ENCODE assay signal across 2 cellular contexts in the genomic region with DNA sequence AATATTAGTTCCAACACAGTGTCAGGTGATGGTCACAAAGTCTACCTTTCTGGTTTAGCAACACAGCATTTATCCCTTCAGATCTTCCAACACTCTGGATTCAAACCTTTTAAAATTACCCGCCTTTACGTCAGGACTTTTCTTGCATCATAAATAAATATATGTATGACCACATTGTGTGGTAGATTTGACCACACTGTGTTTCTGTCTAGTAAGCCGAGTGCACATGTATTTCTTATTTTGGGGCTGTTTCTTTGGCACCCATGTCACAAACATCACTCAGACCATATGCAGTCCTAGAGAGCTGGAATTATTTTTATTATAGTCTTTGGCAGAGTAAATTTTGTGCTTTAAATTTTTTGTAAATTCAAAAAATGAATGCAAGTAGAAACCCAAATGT.
TF ChIP-seq lines count a peak whose summit lies in the region.

No MANE protein-coding gene starts in this region.

TF ChIP-seq in HepG2, 621 proteins besides CTCF, POLR2A, EP300 and RAD21:
- no peak for TF ChIP-seq HDAC1 (CRISPR knock-in tag; IDR thresholded peaks at IDR 0.05)
- TF ChIP-seq, protein P1, sequence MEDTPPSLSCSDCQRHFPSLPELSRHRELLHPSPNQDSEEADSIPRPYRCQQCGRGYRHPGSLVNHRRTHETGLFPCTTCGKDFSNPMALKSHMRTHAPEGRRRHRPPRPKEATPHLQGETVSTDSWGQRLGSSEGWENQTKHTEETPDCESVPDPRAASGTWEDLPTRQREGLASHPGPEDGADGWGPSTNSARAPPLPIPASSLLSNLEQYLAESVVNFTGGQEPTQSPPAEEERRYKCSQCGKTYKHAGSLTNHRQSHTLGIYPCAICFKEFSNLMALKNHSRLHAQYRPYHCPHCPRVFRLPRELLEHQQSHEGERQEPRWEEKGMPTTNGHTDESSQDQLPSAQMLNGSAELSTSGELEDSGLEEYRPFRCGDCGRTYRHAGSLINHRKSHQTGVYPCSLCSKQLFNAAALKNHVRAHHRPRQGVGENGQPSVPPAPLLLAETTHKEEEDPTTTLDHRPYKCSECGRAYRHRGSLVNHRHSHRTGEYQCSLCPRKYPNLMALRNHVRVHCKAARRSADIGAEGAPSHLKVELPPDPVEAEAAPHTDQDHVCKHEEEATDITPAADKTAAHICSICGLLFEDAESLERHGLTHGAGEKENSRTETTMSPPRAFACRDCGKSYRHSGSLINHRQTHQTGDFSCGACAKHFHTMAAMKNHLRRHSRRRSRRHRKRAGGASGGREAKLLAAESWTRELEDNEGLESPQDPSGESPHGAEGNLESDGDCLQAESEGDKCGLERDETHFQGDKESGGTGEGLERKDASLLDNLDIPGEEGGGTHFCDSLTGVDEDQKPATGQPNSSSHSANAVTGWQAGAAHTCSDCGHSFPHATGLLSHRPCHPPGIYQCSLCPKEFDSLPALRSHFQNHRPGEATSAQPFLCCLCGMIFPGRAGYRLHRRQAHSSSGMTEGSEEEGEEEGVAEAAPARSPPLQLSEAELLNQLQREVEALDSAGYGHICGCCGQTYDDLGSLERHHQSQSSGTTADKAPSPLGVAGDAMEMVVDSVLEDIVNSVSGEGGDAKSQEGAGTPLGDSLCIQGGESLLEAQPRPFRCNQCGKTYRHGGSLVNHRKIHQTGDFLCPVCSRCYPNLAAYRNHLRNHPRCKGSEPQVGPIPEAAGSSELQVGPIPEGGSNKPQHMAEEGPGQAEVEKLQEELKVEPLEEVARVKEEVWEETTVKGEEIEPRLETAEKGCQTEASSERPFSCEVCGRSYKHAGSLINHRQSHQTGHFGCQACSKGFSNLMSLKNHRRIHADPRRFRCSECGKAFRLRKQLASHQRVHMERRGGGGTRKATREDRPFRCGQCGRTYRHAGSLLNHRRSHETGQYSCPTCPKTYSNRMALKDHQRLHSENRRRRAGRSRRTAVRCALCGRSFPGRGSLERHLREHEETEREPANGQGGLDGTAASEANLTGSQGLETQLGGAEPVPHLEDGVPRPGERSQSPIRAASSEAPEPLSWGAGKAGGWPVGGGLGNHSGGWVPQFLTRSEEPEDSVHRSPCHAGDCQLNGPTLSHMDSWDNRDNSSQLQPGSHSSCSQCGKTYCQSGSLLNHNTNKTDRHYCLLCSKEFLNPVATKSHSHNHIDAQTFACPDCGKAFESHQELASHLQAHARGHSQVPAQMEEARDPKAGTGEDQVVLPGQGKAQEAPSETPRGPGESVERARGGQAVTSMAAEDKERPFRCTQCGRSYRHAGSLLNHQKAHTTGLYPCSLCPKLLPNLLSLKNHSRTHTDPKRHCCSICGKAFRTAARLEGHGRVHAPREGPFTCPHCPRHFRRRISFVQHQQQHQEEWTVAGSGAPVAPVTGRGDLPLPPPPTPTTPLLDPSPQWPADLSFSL (CRISPR knock-in tag; IDR thresholded peaks at IDR 0.05): no peak
- TF ChIP-seq ATF7 (IDR thresholded peaks at IDR 0.05): 0 out of 2 replicates have a peak, but pooled peaks have one; percentile 7
- no peak for TF ChIP-seq ATF7 (CRISPR knock-in tag; IDR thresholded peaks at IDR 0.05)
- TF ChIP-seq ZNF569 (CRISPR knock-in tag; IDR thresholded peaks at IDR 0.05; ENCODE audit: borderline replicate concordance): no peak
- TF ChIP-seq ZSCAN22 (CRISPR knock-in tag; IDR thresholded peaks at IDR 0.05): no peak

TF ChIP-seq in GM12878, 131 proteins besides CTCF, POLR2A, EP300 and RAD21:
- TF ChIP-seq, protein P2, sequence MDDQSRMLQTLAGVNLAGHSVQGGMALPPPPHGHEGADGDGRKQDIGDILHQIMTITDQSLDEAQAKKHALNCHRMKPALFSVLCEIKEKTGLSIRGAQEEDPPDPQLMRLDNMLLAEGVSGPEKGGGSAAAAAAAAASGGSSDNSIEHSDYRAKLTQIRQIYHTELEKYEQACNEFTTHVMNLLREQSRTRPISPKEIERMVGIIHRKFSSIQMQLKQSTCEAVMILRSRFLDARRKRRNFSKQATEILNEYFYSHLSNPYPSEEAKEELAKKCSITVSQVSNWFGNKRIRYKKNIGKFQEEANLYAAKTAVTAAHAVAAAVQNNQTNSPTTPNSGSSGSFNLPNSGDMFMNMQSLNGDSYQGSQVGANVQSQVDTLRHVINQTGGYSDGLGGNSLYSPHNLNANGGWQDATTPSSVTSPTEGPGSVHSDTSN (IDR thresholded peaks at IDR 0.05; ENCODE audit: insufficient replicate concordance, low read depth, low read length): no peak
- TF ChIP-seq RUNX3 (IDR thresholded peaks at IDR 0.05; ENCODE audit: low read length) (peak; percentile 59), CREB1 (IDR thresholded peaks at IDR 0.05; ENCODE audit: low read depth) (peak; percentile 71; the same call in 1 of the 2 replicates), RELA (IDR thresholded peaks at IDR 0.05; ENCODE audit: borderline replicate concordance, partially characterized antibody) (no peak), ETV6 (conservative IDR thresholded peaks at IDR 0.05 in 1 of 2, IDR thresholded peaks at IDR 0.05 in 1 of 2; ENCODE audit: borderline replicate concordance in 1 of 2, low read depth in 1 of 2) (no peak), MEF2A (IDR thresholded peaks at IDR 0.05; ENCODE audit: insufficient read depth, low read depth, low read length) (no peak)
- TF ChIP-seq, protein P3, sequence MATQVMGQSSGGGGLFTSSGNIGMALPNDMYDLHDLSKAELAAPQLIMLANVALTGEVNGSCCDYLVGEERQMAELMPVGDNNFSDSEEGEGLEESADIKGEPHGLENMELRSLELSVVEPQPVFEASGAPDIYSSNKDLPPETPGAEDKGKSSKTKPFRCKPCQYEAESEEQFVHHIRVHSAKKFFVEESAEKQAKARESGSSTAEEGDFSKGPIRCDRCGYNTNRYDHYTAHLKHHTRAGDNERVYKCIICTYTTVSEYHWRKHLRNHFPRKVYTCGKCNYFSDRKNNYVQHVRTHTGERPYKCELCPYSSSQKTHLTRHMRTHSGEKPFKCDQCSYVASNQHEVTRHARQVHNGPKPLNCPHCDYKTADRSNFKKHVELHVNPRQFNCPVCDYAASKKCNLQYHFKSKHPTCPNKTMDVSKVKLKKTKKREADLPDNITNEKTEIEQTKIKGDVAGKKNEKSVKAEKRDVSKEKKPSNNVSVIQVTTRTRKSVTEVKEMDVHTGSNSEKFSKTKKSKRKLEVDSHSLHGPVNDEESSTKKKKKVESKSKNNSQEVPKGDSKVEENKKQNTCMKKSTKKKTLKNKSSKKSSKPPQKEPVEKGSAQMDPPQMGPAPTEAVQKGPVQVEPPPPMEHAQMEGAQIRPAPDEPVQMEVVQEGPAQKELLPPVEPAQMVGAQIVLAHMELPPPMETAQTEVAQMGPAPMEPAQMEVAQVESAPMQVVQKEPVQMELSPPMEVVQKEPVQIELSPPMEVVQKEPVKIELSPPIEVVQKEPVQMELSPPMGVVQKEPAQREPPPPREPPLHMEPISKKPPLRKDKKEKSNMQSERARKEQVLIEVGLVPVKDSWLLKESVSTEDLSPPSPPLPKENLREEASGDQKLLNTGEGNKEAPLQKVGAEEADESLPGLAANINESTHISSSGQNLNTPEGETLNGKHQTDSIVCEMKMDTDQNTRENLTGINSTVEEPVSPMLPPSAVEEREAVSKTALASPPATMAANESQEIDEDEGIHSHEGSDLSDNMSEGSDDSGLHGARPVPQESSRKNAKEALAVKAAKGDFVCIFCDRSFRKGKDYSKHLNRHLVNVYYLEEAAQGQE (IDR thresholded peaks at IDR 0.05; ENCODE audit: low read depth, low read length): no peak
- TF ChIP-seq, protein P4, sequence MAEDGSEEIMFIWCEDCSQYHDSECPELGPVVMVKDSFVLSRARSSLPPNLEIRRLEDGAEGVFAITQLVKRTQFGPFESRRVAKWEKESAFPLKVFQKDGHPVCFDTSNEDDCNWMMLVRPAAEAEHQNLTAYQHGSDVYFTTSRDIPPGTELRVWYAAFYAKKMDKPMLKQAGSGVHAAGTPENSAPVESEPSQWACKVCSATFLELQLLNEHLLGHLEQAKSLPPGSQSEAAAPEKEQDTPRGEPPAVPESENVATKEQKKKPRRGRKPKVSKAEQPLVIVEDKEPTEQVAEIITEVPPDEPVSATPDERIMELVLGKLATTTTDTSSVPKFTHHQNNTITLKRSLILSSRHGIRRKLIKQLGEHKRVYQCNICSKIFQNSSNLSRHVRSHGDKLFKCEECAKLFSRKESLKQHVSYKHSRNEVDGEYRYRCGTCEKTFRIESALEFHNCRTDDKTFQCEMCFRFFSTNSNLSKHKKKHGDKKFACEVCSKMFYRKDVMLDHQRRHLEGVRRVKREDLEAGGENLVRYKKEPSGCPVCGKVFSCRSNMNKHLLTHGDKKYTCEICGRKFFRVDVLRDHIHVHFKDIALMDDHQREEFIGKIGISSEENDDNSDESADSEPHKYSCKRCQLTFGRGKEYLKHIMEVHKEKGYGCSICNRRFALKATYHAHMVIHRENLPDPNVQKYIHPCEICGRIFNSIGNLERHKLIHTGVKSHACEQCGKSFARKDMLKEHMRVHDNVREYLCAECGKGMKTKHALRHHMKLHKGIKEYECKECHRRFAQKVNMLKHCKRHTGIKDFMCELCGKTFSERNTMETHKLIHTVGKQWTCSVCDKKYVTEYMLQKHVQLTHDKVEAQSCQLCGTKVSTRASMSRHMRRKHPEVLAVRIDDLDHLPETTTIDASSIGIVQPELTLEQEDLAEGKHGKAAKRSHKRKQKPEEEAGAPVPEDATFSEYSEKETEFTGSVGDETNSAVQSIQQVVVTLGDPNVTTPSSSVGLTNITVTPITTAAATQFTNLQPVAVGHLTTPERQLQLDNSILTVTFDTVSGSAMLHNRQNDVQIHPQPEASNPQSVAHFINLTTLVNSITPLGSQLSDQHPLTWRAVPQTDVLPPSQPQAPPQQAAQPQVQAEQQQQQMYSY (CRISPR knock-in tag; IDR thresholded peaks at IDR 0.05): no peak
- TF ChIP-seq, protein P5, sequence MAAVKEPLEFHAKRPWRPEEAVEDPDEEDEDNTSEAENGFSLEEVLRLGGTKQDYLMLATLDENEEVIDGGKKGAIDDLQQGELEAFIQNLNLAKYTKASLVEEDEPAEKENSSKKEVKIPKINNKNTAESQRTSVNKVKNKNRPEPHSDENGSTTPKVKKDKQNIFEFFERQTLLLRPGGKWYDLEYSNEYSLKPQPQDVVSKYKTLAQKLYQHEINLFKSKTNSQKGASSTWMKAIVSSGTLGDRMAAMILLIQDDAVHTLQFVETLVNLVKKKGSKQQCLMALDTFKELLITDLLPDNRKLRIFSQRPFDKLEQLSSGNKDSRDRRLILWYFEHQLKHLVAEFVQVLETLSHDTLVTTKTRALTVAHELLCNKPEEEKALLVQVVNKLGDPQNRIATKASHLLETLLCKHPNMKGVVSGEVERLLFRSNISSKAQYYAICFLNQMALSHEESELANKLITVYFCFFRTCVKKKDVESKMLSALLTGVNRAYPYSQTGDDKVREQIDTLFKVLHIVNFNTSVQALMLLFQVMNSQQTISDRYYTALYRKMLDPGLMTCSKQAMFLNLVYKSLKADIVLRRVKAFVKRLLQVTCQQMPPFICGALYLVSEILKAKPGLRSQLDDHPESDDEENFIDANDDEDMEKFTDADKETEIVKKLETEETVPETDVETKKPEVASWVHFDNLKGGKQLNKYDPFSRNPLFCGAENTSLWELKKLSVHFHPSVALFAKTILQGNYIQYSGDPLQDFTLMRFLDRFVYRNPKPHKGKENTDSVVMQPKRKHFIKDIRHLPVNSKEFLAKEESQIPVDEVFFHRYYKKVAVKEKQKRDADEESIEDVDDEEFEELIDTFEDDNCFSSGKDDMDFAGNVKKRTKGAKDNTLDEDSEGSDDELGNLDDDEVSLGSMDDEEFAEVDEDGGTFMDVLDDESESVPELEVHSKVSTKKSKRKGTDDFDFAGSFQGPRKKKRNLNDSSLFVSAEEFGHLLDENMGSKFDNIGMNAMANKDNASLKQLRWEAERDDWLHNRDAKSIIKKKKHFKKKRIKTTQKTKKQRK (IDR thresholded peaks at IDR 0.05; ENCODE audit: low read depth, low read length): no peak
